Comparison of ENCODE assay signal across 8 cellular contexts in the genomic region with DNA sequence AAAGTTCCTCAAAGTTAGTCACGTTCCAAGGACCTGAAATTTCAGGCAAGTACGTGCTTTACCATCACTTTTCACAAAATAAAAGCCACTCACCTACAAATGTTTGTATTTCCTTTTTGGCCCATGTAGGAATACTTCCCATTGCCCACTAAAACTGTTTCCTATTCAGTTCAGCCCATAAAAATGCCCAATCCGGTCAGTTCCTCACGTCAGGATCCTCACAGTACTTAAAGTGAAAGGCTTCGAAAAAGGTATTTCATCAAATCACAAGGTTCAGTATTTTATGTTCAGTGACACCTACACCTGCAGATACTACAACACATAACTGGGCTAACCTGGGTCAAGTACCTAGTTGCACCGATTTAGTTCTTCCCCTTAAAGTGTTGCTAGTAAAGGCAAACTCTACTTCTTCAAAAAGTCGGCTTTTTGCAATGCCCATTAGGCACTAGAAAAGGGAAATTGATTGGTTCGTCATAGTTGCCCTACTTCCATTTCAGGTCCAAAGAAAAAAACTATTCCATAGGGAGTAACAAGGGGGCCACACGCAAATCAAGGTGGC. TPM values are rescaled to one million over a fixed set of nuclear protein-coding genes. Genes with fewer than 3 reads are reported as not detected.
A peak's percentile ranks its signal among the peaks of the same experiment; 100 is the strongest.
DNase-seq lines count a peak whose midpoint lies in the region; ATAC-seq and TF ChIP-seq lines count a peak whose summit lies in the region.

No MANE protein-coding gene starts in this region.

- H3K27ac ChIP-seq in H9 (ENCODE audit: insufficient read length, low read depth, low read length) (no peak overlapping the region), SK-N-MC (no peak overlapping the region), endodermal cell (ENCODE audit: low read depth, low read length) (no peak overlapping the region)
- H3K27ac ChIP-seq in naive thymus-derived CD4-positive, alpha-beta T cell (ENCODE audit: low read depth, low read length): peak overlapping the region; percentile 95

- no peak overlapping the region for H4K8ac ChIP-seq in H9 (replicated peaks; ENCODE audit: insufficient read length, low read depth, low read length)

- CTCF ChIA-PET in naive thymus-derived CD4-positive, alpha-beta T cell (lab: Charles Lee): no interaction called here

- no peak overlapping the region for H3K14ac ChIP-seq in H9 (ENCODE audit: insufficient read depth, low read length)

- no peak overlapping the region for H2AFZ ChIP-seq in H9 (ENCODE audit: low read length)

- H3K23me2 ChIP-seq in H9 (ENCODE audit: insufficient read length, low read depth, low read length, poor library complexity, severe bottlenecking): peaks cover 8% of the 10 kb centered on the region

- no peaks in the 10 kb centered on the region for H3K79me1 ChIP-seq in H9 (ENCODE audit: insufficient read depth, low read depth, low read length, poor library complexity, severe bottlenecking)

- peaks cover 9% of the 10 kb centered on the region; the same call in 1 of the 2 replicates for H3K79me2 ChIP-seq in H9 (ENCODE audit: insufficient read depth, low read length)

- H4K5ac ChIP-seq in H9 (ENCODE audit: insufficient read length, low read depth, low read length): no peak overlapping the region

- H3K4ac ChIP-seq in H9 (ENCODE audit: low read depth, low read length): no peak overlapping the region

- H3K27me3 ChIP-seq in H9 (ENCODE audit: insufficient read depth, low read length) (no peaks in the 10 kb centered on the region), endodermal cell (ENCODE audit: control insufficient read depth, insufficient read depth, low read length, poor library complexity, severe bottlenecking) (no peaks in the 10 kb centered on the region)
- H3K27me3 ChIP-seq in naive thymus-derived CD4-positive, alpha-beta T cell (ENCODE audit: control insufficient read depth in 2 of 2, insufficient read depth in 2 of 2, low read length in 2 of 2): no peaks in the 10 kb centered on the region

- 0 out of 2 replicates have a peak, but pooled peaks cover 5% of the 10 kb centered on the region for H3K36me3 ChIP-seq in SK-N-MC (ENCODE audit: insufficient read depth, low read length)
- no peaks in the 10 kb centered on the region for H3K36me3 ChIP-seq in endodermal cell (ENCODE audit: control insufficient read depth, insufficient read depth, low read length)
- H3K36me3 ChIP-seq in naive thymus-derived CD4-positive, alpha-beta T cell (ENCODE audit: control insufficient read depth in 2 of 3, insufficient read depth in 3 of 3, low read length in 3 of 3): peaks cover 0 to 10% (median 0%) of the 10 kb centered on the region in 3 experiments

- no CpG with 5 or more reads among the region's 9 CpGs for WGBS in H9 (ENCODE audit: extremely low coverage, insufficient read length, low lambda C conversion rate)
- 32% methylated on average over 9 of the region's 9 CpGs for WGBS in endodermal cell (ENCODE audit: insufficient coverage in 1 of 2, insufficient read length in 1 of 2), 2 experiments

- no peak overlapping the region for H2BK15ac ChIP-seq in H9 (ENCODE audit: low read depth, low read length)

- H2BK20ac ChIP-seq in H9 (ENCODE audit: low read depth, low read length, poor library complexity, severe bottlenecking): no peak overlapping the region

- H3K36me3 Mint-ChIP-seq in H9 (ENCODE audit: insufficient read depth in 1 of 3, low read depth in 3 of 3) (no peaks in the 10 kb centered on the region), endodermal cell (ENCODE audit: low read depth) (no peaks in the 10 kb centered on the region)
- peaks cover 0 to 10% (median 5%) of the 10 kb centered on the region in 5 donors for H3K36me3 Mint-ChIP-seq in naive thymus-derived CD4-positive, alpha-beta T cell

- POLR2A ChIA-PET in naive thymus-derived CD4-positive, alpha-beta T cell (lab: Charles Lee): no interaction called here

- peak overlapping the region; percentile 85 for H3K4me2 ChIP-seq in H9 (ENCODE audit: insufficient read depth, insufficient read length, low read length)

- H3K9me3 Mint-ChIP-seq in H9: no peaks in the 10 kb centered on the region; a peak in 1 of 5 replicates
- no peaks in the 10 kb centered on the region for H3K9me3 Mint-ChIP-seq in endodermal cell
- peaks cover 0 to 2% (median 0%) of the 10 kb centered on the region in 11 donors for H3K9me3 Mint-ChIP-seq in naive thymus-derived CD4-positive, alpha-beta T cell

- H3K9ac ChIP-seq in H9 (ENCODE audit: extremely low read depth, insufficient read length, low read length): peak overlapping the region; percentile 90
- peak overlapping the region; percentile 95 for H3K9ac ChIP-seq in SK-N-MC (ENCODE audit: insufficient read length)
- peak overlapping the region; percentile 91 for H3K9ac ChIP-seq in endodermal cell (ENCODE audit: extremely low read depth, low read length, poor library complexity, severe bottlenecking)

- no peak overlapping the region for H3K18ac ChIP-seq in H9 (ENCODE audit: insufficient read length, low read depth, low read length)

- peak overlapping the region; percentile 95 to 99 (median 97) for H3K27ac Mint-ChIP-seq in H9
- peak overlapping the region; percentile 99 for H3K27ac Mint-ChIP-seq in endodermal cell
- peak overlapping the region; percentile 91 to 99 (median 98) for H3K27ac Mint-ChIP-seq in naive thymus-derived CD4-positive, alpha-beta T cell

- peaks cover 3% of the 10 kb centered on the region; the same call in 1 of the 2 replicates for H3K4me1 ChIP-seq in H9 (ENCODE audit: insufficient read depth, low read length)
- H3K4me1 ChIP-seq in endodermal cell (ENCODE audit: control insufficient read depth, insufficient read depth, low read length): peaks cover 5% of the 10 kb centered on the region
- H3K4me1 ChIP-seq in naive thymus-derived CD4-positive, alpha-beta T cell (ENCODE audit: control insufficient read depth in 2 of 2, insufficient read depth in 2 of 2, low read length in 2 of 2): peaks cover 22 to 23% of the 10 kb centered on the region in 2 donors

- intact Hi-C loops in naive thymus-derived CD4-positive, alpha-beta T cell (cut with micrococcal nuclease): loop anchor here (1.0 to 10.0 kb wide), 3 partner anchors 641 to 1766 kb away; a partner anchor contains a TSS

- no peaks in the 10 kb centered on the region for H3K9me3 ChIP-seq in H9 (ENCODE audit: control insufficient read depth, low read depth, low read length)
- no peaks in the 10 kb centered on the region for H3K9me3 ChIP-seq in SK-N-MC (ENCODE audit: low read depth, low read length)
- no peaks in the 10 kb centered on the region for H3K9me3 ChIP-seq in endodermal cell (ENCODE audit: control insufficient read depth, low read length)
- no peaks in the 10 kb centered on the region for H3K9me3 ChIP-seq in naive thymus-derived CD4-positive, alpha-beta T cell (ENCODE audit: control insufficient read depth in 2 of 3, low read length in 3 of 3)

- no peak overlapping the region for H2BK5ac ChIP-seq in H9 (ENCODE audit: insufficient read length, low read length)

- no peak overlapping the region for H4K91ac ChIP-seq in H9 (ENCODE audit: insufficient read length, low read depth, low read length)

- H3K56ac ChIP-seq in H9 (ENCODE audit: insufficient read length, low read depth, low read length): no peak overlapping the region

- no peaks in the 10 kb centered on the region for H4K20me1 ChIP-seq in H9 (ENCODE audit: control insufficient read depth, insufficient read depth, insufficient read length)

- H3K4me1 Mint-ChIP-seq in H9 (peaks cover 27% of the 10 kb centered on the region in 2 experiments), endodermal cell (peaks cover 20% of the 10 kb centered on the region)
- H3K4me1 Mint-ChIP-seq in naive thymus-derived CD4-positive, alpha-beta T cell: peaks cover 44 to 69% (median 62%) of the 10 kb centered on the region in 7 donors

- H2BK12ac ChIP-seq in H9 (ENCODE audit: insufficient read length, low read depth, low read length): no peak overlapping the region

- no peaks in the 10 kb centered on the region for H3K27me3 Mint-ChIP-seq in H9 (ENCODE audit: low read depth)
- peaks cover 2% of the 10 kb centered on the region for H3K27me3 Mint-ChIP-seq in endodermal cell (ENCODE audit: insufficient read depth)
- peaks cover 0 to 16% (median 0%) of the 10 kb centered on the region in 5 donors for H3K27me3 Mint-ChIP-seq in naive thymus-derived CD4-positive, alpha-beta T cell

- no peak overlapping the region for H3K23ac ChIP-seq in H9 (ENCODE audit: insufficient read length, low read depth, low read length)

- DNase-seq in AG08395 (ENCODE audit: low spot score) (peak; percentile 27), H9 (no peak), SK-N-MC (ENCODE audit: low read depth, low spot score) (no peak), endodermal cell (no peak), SHP77 (lab: John Stamatoyannopoulos, UW) (no peak), ecto neural progenitor cell (ENCODE audit: low spot score) (no peak), cerebellar nuclear complex (lab: John Stamatoyannopoulos, UW) (no peak)
- peak in 3 of 9 donors; percentile 5 to 12 (median 8) for DNase-seq in naive thymus-derived CD4-positive, alpha-beta T cell

- no peak overlapping the region for H2AK5ac ChIP-seq in H9 (ENCODE audit: insufficient read length, low read length)

- H3T11ph ChIP-seq in H9 (ENCODE audit: low read length): no peak overlapping the region

- no peak for ATAC-seq in naive thymus-derived CD4-positive, alpha-beta T cell

- H3K4me3 ChIP-seq in SK-N-MC (peak overlapping the region; percentile 94), endodermal cell (ENCODE audit: low read length) (peak overlapping the region; percentile 91)
- H3K4me3 ChIP-seq in naive thymus-derived CD4-positive, alpha-beta T cell (ENCODE audit: low read length): peak overlapping the region; percentile 90

- H3K4me3 Mint-ChIP-seq in H9 (peak overlapping the region; percentile 94 to 99), endodermal cell (peak overlapping the region; percentile 95)
- peak overlapping the region; percentile 98 to 99 (median 99) for H3K4me3 Mint-ChIP-seq in naive thymus-derived CD4-positive, alpha-beta T cell

- TF ChIP-seq CTCF in H9 (conservative IDR thresholded peaks at IDR 0.05) (no peak), endodermal cell (conservative IDR thresholded peaks at IDR 0.05) (no peak)

- no peak overlapping the region for H2BK120ac ChIP-seq in H9 (ENCODE audit: low read depth, low read length, poor library complexity, severe bottlenecking)

RNA-seq across cellular contexts. Expression of a gene that starts 1.1 kb away (rescaled TPM):
- 29.0 and 29.6 TPM in 2 replicates for total RNA-seq in H9 (2021)
- total RNA-seq in endodermal cell: 10 to 100 TPM; 32.8 to 38.8 TPM
- polyA plus RNA-seq in endodermal cell (2013, experiment 1 of 2): 24.1 TPM
- polyA plus RNA-seq in endodermal cell (2013, experiment 2 of 2): 20.2 TPM
- 10 to 100 TPM; 23.8 to 40.9 (median 29.0) TPM for total RNA-seq in naive thymus-derived CD4-positive, alpha-beta T cell
- polyA plus RNA-seq in naive thymus-derived CD4-positive, alpha-beta T cell: 10 to 100 TPM; 10.4 to 13.0 TPM
